ENCODE assay signal across 9 cellular contexts in genomic region chr6:134517145-134517658, GRCh38.
DNase-seq lines count a peak whose midpoint lies in the region; ATAC-seq and TF ChIP-seq lines count a peak whose summit lies in the region.
"Had no signal": no experiment of that assay in that cellular context is flagged by ENCODE, and none has a peak within 500 bp of the region (broad histone marks: within the 10 kb centered on the region; RNA-seq: fewer than 3 reads in every experiment).

No MANE protein-coding gene starts in this region.

- DNase-seq in HS-27A (ENCODE audit: low read depth) (peak; percentile 61), glutamatergic neuron (peak; percentile 36), prostate gland (ENCODE audit: low spot score) (peak; percentile 58), inferior parietal cortex (ENCODE audit: extremely low spot score) (no peak)
- DNase-seq: naive B cell had no signal

- no peak overlapping the region for H3K4me3 Mint-ChIP-seq in glutamatergic neuron (ENCODE audit: unreplicated experiment)
- H3K4me3 Mint-ChIP-seq: naive B cell had no signal

- H3K36me3 Mint-ChIP-seq in glutamatergic neuron (ENCODE audit: unreplicated experiment) = no peaks in the 10 kb centered on the region
- H3K36me3 Mint-ChIP-seq: naive B cell had no signal

- no peaks in the 10 kb centered on the region for H3K79me2 ChIP-seq in SU-DHL-6 (ENCODE audit: insufficient read depth, low read length)

- TF ChIP-seq CTCF in SU-DHL-6 (IDR thresholded peaks at IDR 0.05; ENCODE audit: insufficient read depth, low read length, poor library complexity, severe bottlenecking) = no peak
- TF ChIP-seq CTCF in glutamatergic neuron (IDR thresholded peaks at IDR 0.05; ENCODE audit: partially characterized antibody, unreplicated experiment) = no peak
- TF ChIP-seq CTCF in prostate gland (IDR thresholded peaks at IDR 0.05) = no peak

- H3K27me3 Mint-ChIP-seq in glutamatergic neuron (ENCODE audit: unreplicated experiment) = no peaks in the 10 kb centered on the region
- H3K27me3 Mint-ChIP-seq: naive B cell had no signal

- 29% methylated on average over 9 of the region's 9 CpGs for WGBS in prostate gland

- no peaks in the 10 kb centered on the region for H3K9me3 Mint-ChIP-seq in glutamatergic neuron (ENCODE audit: unreplicated experiment)
- H3K9me3 Mint-ChIP-seq: naive B cell had no signal

- H3K27ac ChIP-seq in SU-DHL-6 (ENCODE audit: low read depth, low read length) (no peak overlapping the region), prostate gland (peak overlapping the region in 1 of 2 donors; percentile 29)

- no peak overlapping the region for H3K27ac Mint-ChIP-seq in glutamatergic neuron (ENCODE audit: unreplicated experiment)

- no peaks in the 10 kb centered on the region for H4K20me1 ChIP-seq in SU-DHL-6 (ENCODE audit: low read depth, low read length)

- no peak for TF ChIP-seq POLR2A in prostate gland (IDR thresholded peaks at IDR 0.05)

- no peaks in the 10 kb centered on the region for H3K36me3 ChIP-seq in SU-DHL-6 (ENCODE audit: low read length)
- no peaks in the 10 kb centered on the region for H3K36me3 ChIP-seq in prostate gland

- H3K9ac ChIP-seq in SU-DHL-6 (ENCODE audit: low read length) = no peak overlapping the region

- H3K4me1 ChIP-seq in prostate gland (replicated peaks) = no peaks in the 10 kb centered on the region

- intact Hi-C loops in prostate gland (cut with DNase I) = no loop called here

- H3K27me3 ChIP-seq in SU-DHL-6 (ENCODE audit: low read length) = no peaks in the 10 kb centered on the region
- no peaks in the 10 kb centered on the region for H3K27me3 ChIP-seq in prostate gland (replicated peaks; ENCODE audit: insufficient read depth)

- H3K4me1 Mint-ChIP-seq in glutamatergic neuron (ENCODE audit: low read depth, unreplicated experiment) = peaks cover 6% of the 10 kb centered on the region

- no peak overlapping the region for H3K4me3 ChIP-seq in SU-DHL-6 (ENCODE audit: insufficient read depth, low read length, poor library complexity, severe bottlenecking)
- H3K4me3 ChIP-seq in prostate gland = no peak overlapping the region

- peak overlapping the region; percentile 55 for H2AFZ ChIP-seq in SU-DHL-6 (ENCODE audit: low read depth, low read length, severe bottlenecking)

- H3F3A ChIP-seq in SU-DHL-6 (ENCODE audit: insufficient read depth) = 0 out of 2 replicates have a peak, but pooled peaks cover 7% of the 10 kb centered on the region

- H3K4me2 ChIP-seq in SU-DHL-6 (ENCODE audit: low read depth, low read length, poor library complexity, severe bottlenecking) = no peak overlapping the region

- ATAC-seq in GM19328 (IDR thresholded peaks at IDR 0.05; ENCODE audit: unreplicated experiment) = no peak
- no peak for ATAC-seq in HG03439 (IDR thresholded peaks at IDR 0.05; ENCODE audit: unreplicated experiment)
- no peak for ATAC-seq in GM21367 (IDR thresholded peaks at IDR 0.05; ENCODE audit: unreplicated experiment)

- H3K9me2 ChIP-seq in SU-DHL-6 (replicated peaks; ENCODE audit: insufficient read depth, low read length) = no peaks in the 10 kb centered on the region

- no peaks in the 10 kb centered on the region for H3K9me3 ChIP-seq in SU-DHL-6 (ENCODE audit: insufficient read depth, low read length)
- no peaks in the 10 kb centered on the region for H3K9me3 ChIP-seq in prostate gland
